Comparison of ENCODE assay signal across 11 cellular contexts in genomic region chr6:10518461-10519216, GRCh38. TPM values are rescaled to one million over a fixed set of nuclear protein-coding genes. Genes with fewer than 3 reads are reported as not detected.
DNase-seq lines count a peak whose midpoint lies in the region; ATAC-seq and TF ChIP-seq lines count a peak whose summit lies in the region.
"Had no signal": no experiment of that assay in that cellular context is flagged by ENCODE, and none has a peak within 500 bp of the region (broad histone marks: within the 10 kb centered on the region; RNA-seq: fewer than 3 reads in every experiment).

No MANE protein-coding gene starts in this region.

- no peaks in the 10 kb centered on the region for H3K79me2 ChIP-seq in HCT116 (ENCODE audit: insufficient read depth, low read length)

- TF ChIP-seq POLR2A in HCT116 (IDR thresholded peaks at IDR 0.05; ENCODE audit: borderline replicate concordance, extremely low read depth, insufficient read depth, insufficient read length): no peak

- no peaks in the 10 kb centered on the region for H4K20me1 ChIP-seq in HCT116 (ENCODE audit: insufficient read depth)

- CTCF ChIA-PET in HCT116 (lab: Charles Lee) (no interaction called here), Panc1 (lab: Charles Lee) (no interaction called here)

- BruUV-seq in HCT116 (replicated peaks; lab: Mats Ljungman, UMichigan) (no TSS peak), Panc1 (replicated peaks; lab: Mats Ljungman, UMichigan) (no TSS peak)

- H3K36me3 ChIP-seq in HCT116 (ENCODE audit: control insufficient read depth in 1 of 2, insufficient read depth in 2 of 2, low read length in 2 of 2) (no peaks in the 10 kb centered on the region), Panc1 (ENCODE audit: control insufficient read depth, insufficient read depth, low read length) (no peaks in the 10 kb centered on the region)

- no peak overlapping the region for H3K9ac ChIP-seq in HCT116 (ENCODE audit: low read length)

- POLR2A ChIA-PET in HCT116 (lab: Charles Lee): no interaction called here
- POLR2A ChIA-PET in Panc1 (lab: Charles Lee): no interaction called here

- RAD21 ChIA-PET in HCT116 (lab: Charles Lee; ENCODE audit: low non-redundant PET in 1 of 2, low total read pairs in 2 of 2, uncharacterized antibody in 2 of 2, unreplicated experiment in 2 of 2): no interaction called here

- no peak overlapping the region for H3K4me2 ChIP-seq in HCT116 (ENCODE audit: low read length)

- ATAC-seq in HCT116 (no peak), Panc1 (no peak), HG03432 (IDR thresholded peaks at IDR 0.05; ENCODE audit: unreplicated experiment) (no peak), HG03097 (IDR thresholded peaks at IDR 0.05; ENCODE audit: low FRiP score, unreplicated experiment) (no peak), HG03025 (IDR thresholded peaks at IDR 0.05; ENCODE audit: low FRiP score, unreplicated experiment) (no peak), HG02973 (IDR thresholded peaks at IDR 0.05; ENCODE audit: unreplicated experiment) (no peak)
- ATAC-seq: activated CD8-positive, alpha-beta memory T cell treated with anti-CD3 and anti-CD28 coated beads, Interleukin-2, amount 10 ng/mL, durations not matched to agents 7 days and 5 days had no signal

- H3K4me3 ChIP-seq in HCT116 (replicated peaks in 1 of 2; ENCODE audit: low read depth in 1 of 2, low read length in 2 of 2) (no peak overlapping the region), Panc1 (ENCODE audit: low read depth in 2 of 2, low read length in 2 of 2) (no peak overlapping the region)

- H3K4me1 ChIP-seq in HCT116 (ENCODE audit: control insufficient read depth in 1 of 2, insufficient read depth in 2 of 2, low read length in 2 of 2): peaks cover 7 to 21% of the 10 kb centered on the region in 2 experiments; a peak in 3 of 4 replicates
- H3K4me1 ChIP-seq in Panc1 (ENCODE audit: control insufficient read depth, insufficient read depth, low read length): peaks cover 17% of the 10 kb centered on the region

- TF ChIP-seq CTCF in HCT116 (IDR thresholded peaks at IDR 0.05 in 2 of 3, conservative IDR thresholded peaks at IDR 0.05 in 1 of 3; ENCODE audit: borderline replicate concordance in 1 of 3, insufficient read depth in 1 of 3, low read depth in 2 of 3, low read length in 2 of 3): no peak
- no peak for TF ChIP-seq CTCF in Panc1 (IDR thresholded peaks at IDR 0.05)

- peak overlapping the region; percentile 91 for H2AFZ ChIP-seq in HCT116 (ENCODE audit: low read depth, low read length, poor library complexity, severe bottlenecking)

- H3K9me2 ChIP-seq in HCT116 (ENCODE audit: insufficient read depth): no peaks in the 10 kb centered on the region

- intact Hi-C loops in HCT116 (cut with micrococcal nuclease): no loop called here
- intact Hi-C loops in Panc1 (cut with micrococcal nuclease; ENCODE audit: unreplicated experiment): no loop called here

- no peak for DNase-seq in HCT116 (ENCODE audit: low read depth, low spot score)
- DNase-seq in Panc1 (ENCODE audit: low read depth, low spot score): no peak
- peak; percentile 72 for DNase-seq in epithelial cell of prostate (ENCODE audit: low read depth, low spot score)
- peak; percentile 66 for DNase-seq in pulmonary artery endothelial cell (ENCODE audit: low read depth, low spot score)
- DNase-seq: activated CD8-positive, alpha-beta memory T cell treated with anti-CD3 and anti-CD28 coated beads, Interleukin-2, amount 10 ng/mL, durations not matched to agents 7 days and 5 days; occipital lobe; stimulated activated naive CD4-positive, alpha-beta T cell had no signal

- H3K27ac ChIP-seq in HCT116 (ENCODE audit: low read depth, low read length) (no peak overlapping the region), Panc1 (ENCODE audit: low read length) (peak overlapping the region; percentile 69), epithelial cell of prostate (peak overlapping the region; percentile 92)

- H3K9me3 ChIP-seq in HCT116 (ENCODE audit: control insufficient read depth in 1 of 2, insufficient read depth in 1 of 2, low read depth in 1 of 2, low read length in 2 of 2) (no peaks in the 10 kb centered on the region), Panc1 (ENCODE audit: control insufficient read depth, insufficient read depth, low read depth, low read length) (no peaks in the 10 kb centered on the region)

- in situ Hi-C loops in Panc1 (cut with HindIII; ENCODE audit: low pct_unique_long_range_greater_than_20kb, low sequenced_read_pairs): no loop called here

- TF ChIP-seq RAD21 in HCT116 (IDR thresholded peaks at IDR 0.05; ENCODE audit: low read depth): no peak

- no peaks in the 10 kb centered on the region for H3K27me3 ChIP-seq in HCT116 (ENCODE audit: insufficient read depth, low read length)
- H3K27me3 ChIP-seq in Panc1 (ENCODE audit: control insufficient read depth, insufficient read depth, low read length): no peaks in the 10 kb centered on the region

TF ChIP-seq in HCT116, 20 proteins besides CTCF, POLR2A, EP300 and RAD21:
- TF ChIP-seq CEBPB (IDR thresholded peaks at IDR 0.05; ENCODE audit: low read depth): no peak
- TF ChIP-seq REST (IDR thresholded peaks at IDR 0.05; ENCODE audit: low read depth): no peak
- TF ChIP-seq YY1 (IDR thresholded peaks at IDR 0.05; ENCODE audit: extremely low read depth, insufficient replicate concordance, low read depth, low read length): no peak
- TF ChIP-seq EZH2phosphoT487 (IDR thresholded peaks at IDR 0.05; ENCODE audit: borderline replicate concordance): no peak
- no peak for TF ChIP-seq JUND (IDR thresholded peaks at IDR 0.05)
- TF ChIP-seq CBX3 (IDR thresholded peaks at IDR 0.05; ENCODE audit: low read depth): no peak
- TF ChIP-seq SRF (IDR thresholded peaks at IDR 0.05; ENCODE audit: low read depth): no peak
- TF ChIP-seq SIN3A (IDR thresholded peaks at IDR 0.05; ENCODE audit: low read depth): no peak
- TF ChIP-seq ZBTB33 (IDR thresholded peaks at IDR 0.05; ENCODE audit: extremely low read depth, insufficient replicate concordance, low read length): no peak
- TF ChIP-seq EZH2 (IDR thresholded peaks at IDR 0.05): no peak
- no peak for TF ChIP-seq POLR2AphosphoS5 (IDR thresholded peaks at IDR 0.05; ENCODE audit: low read depth, low read length)
- no peak for TF ChIP-seq ZNF274 (IDR thresholded peaks at IDR 0.05; ENCODE audit: low read depth, low read length)
- TF ChIP-seq MAX (IDR thresholded peaks at IDR 0.05): no peak
- TF ChIP-seq SP1 (IDR thresholded peaks at IDR 0.05; ENCODE audit: low read depth): no peak
- TF ChIP-seq ATF3 (IDR thresholded peaks at IDR 0.05): no peak
- TF ChIP-seq TCF7L2 (IDR thresholded peaks at IDR 0.05; ENCODE audit: borderline replicate concordance, extremely low read depth, insufficient read depth, insufficient read length): no peak
- no peak for TF ChIP-seq ELF1 (IDR thresholded peaks at IDR 0.05; ENCODE audit: borderline replicate concordance, low read depth)
- no peak for TF ChIP-seq FOSL1 (IDR thresholded peaks at IDR 0.05; ENCODE audit: low read depth)
- no peak for TF ChIP-seq EGR1 (IDR thresholded peaks at IDR 0.05; ENCODE audit: low read depth)

RNA-seq across cellular contexts. Expression of gene GCNT2, which starts 2.5 kb away (rescaled TPM):
- 0.74 TPM for total RNA-seq in HCT116 (2021; ENCODE audit: unreplicated experiment)
- 0.12 and 0.59 TPM in 2 replicates for polyA plus RNA-seq in HCT116 (2012)
- total RNA-seq in Panc1 (2021; ENCODE audit: unreplicated experiment): 42.8 TPM
- 18.8 TPM for polyA plus RNA-seq in Panc1 (2012; ENCODE audit: insufficient read length)
- 3.1 and 14.6 TPM in 2 replicates for total RNA-seq in pulmonary artery endothelial cell

Comparison
In these comparisons a context has a peak if more than half of its experiments do, and no peak if none do; other contexts are left out.
1. DNase-seq: peak in epithelial cell of prostate (single experiment) and pulmonary artery endothelial cell (single experiment); none in HCT116 (single experiment) and Panc1 (single experiment).